In the genomic region with DNA sequence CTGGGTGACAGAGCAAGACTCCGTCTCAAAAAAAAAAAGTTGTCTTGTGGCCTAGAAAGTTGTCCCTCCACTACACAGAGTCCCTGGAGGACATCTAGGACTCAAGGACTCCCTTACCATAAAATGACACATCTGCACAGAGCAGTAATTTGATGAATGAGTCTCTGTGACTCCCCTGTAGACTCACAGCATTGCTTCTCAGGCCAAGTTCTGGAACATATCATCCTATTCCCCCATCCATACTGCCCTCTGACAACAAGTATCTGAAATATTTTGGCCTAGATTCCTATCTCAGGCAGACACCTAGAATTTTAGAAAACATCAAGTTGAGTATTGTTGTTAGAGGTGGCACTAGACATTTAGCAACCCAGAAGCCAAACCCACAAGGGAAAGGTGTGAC, we compare ENCODE assay signal across 16 cellular contexts.
DNase-seq lines count a peak whose midpoint lies in the region; TF ChIP-seq lines count a peak whose summit lies in the region.
"Had no signal": no experiment of that assay in that cellular context is flagged by ENCODE, and none has a peak within 500 bp of the region (broad histone marks: within the 10 kb centered on the region; RNA-seq: fewer than 3 reads in every experiment).

No MANE protein-coding gene starts in this region.

- no peaks in the 10 kb centered on the region for H3K9me3 ChIP-seq in mesenchymal stem cell (ENCODE audit: control insufficient read depth, low read length)
- H3K9me3 ChIP-seq: HAP-1 had no signal

- H4K8ac ChIP-seq in mesenchymal stem cell (ENCODE audit: low read length), result no peak overlapping the region

- H3K4me2 ChIP-seq in mesenchymal stem cell (ENCODE audit: low read length, poor library complexity, severe bottlenecking), result no peak overlapping the region

- H3K4ac ChIP-seq in mesenchymal stem cell (ENCODE audit: low read depth in 1 of 2, low read length in 2 of 2), result no peak overlapping the region

- H4K91ac ChIP-seq in mesenchymal stem cell (ENCODE audit: low read length), result no peak overlapping the region

- DNase-seq in EH (ENCODE audit: low read depth) (peak; percentile 64), LHCN-M2 (ENCODE audit: low read depth) (peak; percentile 28), epithelial cell of prostate (ENCODE audit: low read depth, low spot score) (peak; percentile 37), mesenchymal stem cell (peak; percentile 6), NCI-H510A (lab: John Stamatoyannopoulos, UW) (no peak), activated gamma-delta T cell (lab: John Stamatoyannopoulos, UW) (no peak), retina (no peak), lower leg skin (ENCODE audit: low spot score in 2 of 2) (no peak)
- DNase-seq: AML-193, DMS153, NCI-H1694, NCI-H2227 treated with DMSO at 0.1 percent for 48 hours, NCI-H524 treated with DMSO at 0.1 percent for 48 hours, SHP77 treated with DMSO at 0.1 percent for 48 hours had no signal

- H3K18ac ChIP-seq in mesenchymal stem cell (ENCODE audit: low read depth in 1 of 2, low read length in 2 of 2), result no peak overlapping the region

- peaks cover 2 to 3% of the 10 kb centered on the region in 2 experiments for H3K27me3 ChIP-seq in mesenchymal stem cell (ENCODE audit: control insufficient read depth in 1 of 2, insufficient read depth in 1 of 2, low read length in 2 of 2)

- H3K27ac ChIP-seq in epithelial cell of prostate (peak overlapping the region; percentile 94), mesenchymal stem cell (ENCODE audit: low read length, poor library complexity, severe bottlenecking) (no peak overlapping the region)
- H3K27ac ChIP-seq: HL-60 had no signal

- no peak for TF ChIP-seq CTCF in lower leg skin (IDR thresholded peaks at IDR 0.05)

- no peaks in the 10 kb centered on the region for H3K79me1 ChIP-seq in mesenchymal stem cell (replicated peaks; ENCODE audit: low read length, poor library complexity, severe bottlenecking)

- no peak overlapping the region for H2BK5ac ChIP-seq in mesenchymal stem cell (ENCODE audit: low read depth, low read length, poor library complexity, severe bottlenecking)

- no peaks in the 10 kb centered on the region for H3K4me1 ChIP-seq in mesenchymal stem cell (ENCODE audit: control insufficient read depth, insufficient read depth, low read depth, low read length)
- H3K4me1 ChIP-seq: HAP-1 had no signal

- H3K36me3 ChIP-seq in mesenchymal stem cell (ENCODE audit: control insufficient read depth in 1 of 2, insufficient read depth in 2 of 2, low read depth in 1 of 2, low read length in 2 of 2), result no peaks in the 10 kb centered on the region
- H3K36me3 ChIP-seq: HAP-1 had no signal

- H3K4me3 ChIP-seq in mesenchymal stem cell (ENCODE audit: insufficient read depth in 1 of 2, low read depth in 1 of 2, low read length in 2 of 2), result no peak overlapping the region
- H3K4me3 ChIP-seq in lower leg skin (ENCODE audit: low read depth, poor library complexity, severe bottlenecking), result no peak overlapping the region
- H3K4me3 ChIP-seq: HAP-1 had no signal

- TF ChIP-seq POLR2A in lower leg skin (IDR thresholded peaks at IDR 0.05), result no peak

- no peak overlapping the region for H2BK15ac ChIP-seq in mesenchymal stem cell (ENCODE audit: low read depth, poor library complexity, severe bottlenecking)

- 83% methylated on average over 1 of the region's 1 CpG for WGBS in mesenchymal stem cell
- WGBS in lower leg skin, 2 donors, result 92 to 100% methylated on average over 1 of the region's 1 CpG

- intact Hi-C loops in lower leg skin (cut with DNase I; ENCODE audit: low total_unique reads), result no loop called here

- H2BK12ac ChIP-seq in mesenchymal stem cell (ENCODE audit: low read length in 2 of 2), result no peak overlapping the region

- H2AK5ac ChIP-seq in mesenchymal stem cell (ENCODE audit: low read length, severe bottlenecking), result no peak overlapping the region

- no peak overlapping the region for H2BK120ac ChIP-seq in mesenchymal stem cell (ENCODE audit: low read depth, low read length)

- H3K23ac ChIP-seq in mesenchymal stem cell (ENCODE audit: low read length in 2 of 2), result no peak overlapping the region

- H3K9ac ChIP-seq in mesenchymal stem cell (ENCODE audit: low read length), result no peak overlapping the region

- H2AFZ ChIP-seq in mesenchymal stem cell (ENCODE audit: low read depth, low read length), result no peak overlapping the region

- no peak overlapping the region for H3K14ac ChIP-seq in mesenchymal stem cell (ENCODE audit: low read length in 2 of 2)

Comparison
In these comparisons a context has a peak if more than half of its experiments do, and no peak if none do; other contexts are left out.
1. DNase-seq: peak in EH (single experiment), LHCN-M2 (single experiment), epithelial cell of prostate (single experiment) and mesenchymal stem cell (single experiment); none in NCI-H510A (single experiment), activated gamma-delta T cell (single experiment), retina (single experiment) and lower leg skin (0 of 2).